Comparison of ENCODE assay signal across 9 cellular contexts in genomic region chr3:156615592-156616173, GRCh38. TPM values are rescaled to one million over a fixed set of nuclear protein-coding genes. Genes with fewer than 3 reads are reported as not detected.
DNase-seq lines count a peak whose midpoint lies in the region; ATAC-seq and TF ChIP-seq lines count a peak whose summit lies in the region.
"Had no signal": no experiment of that assay in that cellular context is flagged by ENCODE, and none has a peak within 500 bp of the region (broad histone marks: within the 10 kb centered on the region; RNA-seq: fewer than 3 reads in every experiment).

No MANE protein-coding gene starts in this region.

- TF ChIP-seq POLR2A in gastroesophageal sphincter (IDR thresholded peaks at IDR 0.05) (no peak), ovary (IDR thresholded peaks at IDR 0.05) (no peak)

- TF ChIP-seq CTCF in gastroesophageal sphincter (IDR thresholded peaks at IDR 0.05) (no peak), ovary (IDR thresholded peaks at IDR 0.05) (no peak)

- intact Hi-C loops in activated T-helper 1 cell treated with anti-CD3 and anti-CD28 coated beads, Interleukin-12 subunit alpha, Interleukin-12 subunit beta, Interleukin-2, Interleukin-4 antibody, amounts not matched to agents 30 ng/mL and 10 ng/mL and 1 ng/mL, durations not matched to agents 14 hours and 24 hours and 36 hours (cut with micrococcal nuclease): loop anchor here (2.0 kb wide), 1 partner anchor 19 kb away; no protein-coding TSS in a partner anchor
- intact Hi-C loops in ovary (cut with DNase I): no loop called here

- H3K4me3 Mint-ChIP-seq in activated T-cell treated with anti-CD3 and anti-CD28 coated beads, Interleukin-2, amount 50 U/mL, for 4 hours: no peak overlapping the region
- no peak overlapping the region for H3K4me3 Mint-ChIP-seq in activated T-helper 1 cell treated with anti-CD3 and anti-CD28 coated beads, Interleukin-12 subunit alpha, Interleukin-12 subunit beta, Interleukin-2, Interleukin-4 antibody, amounts not matched to agents 30 ng/mL and 10 ng/mL and 1 ng/mL, durations not matched to agents 14 hours and 24 hours and 36 hours
- H3K4me3 Mint-ChIP-seq in stimulated activated naive CD8-positive, alpha-beta T cell treated with anti-CD3 and anti-CD28 coated beads, Interleukin-15, Interleukin-2, amounts not matched to agents 100 ng/mL and 50 ng/mL, for 24 hours: peak overlapping the region; percentile 36
- H3K4me3 Mint-ChIP-seq: neural crest cell had no signal

- H3K4me1 Mint-ChIP-seq in activated T-cell treated with anti-CD3 and anti-CD28 coated beads, Interleukin-2, amount 50 U/mL, for 4 hours (ENCODE audit: low read depth): peaks cover 10% of the 10 kb centered on the region
- H3K4me1 Mint-ChIP-seq in activated T-helper 1 cell treated with anti-CD3 and anti-CD28 coated beads, Interleukin-12 subunit alpha, Interleukin-12 subunit beta, Interleukin-2, Interleukin-4 antibody, amounts not matched to agents 30 ng/mL and 10 ng/mL and 1 ng/mL, durations not matched to agents 14 hours and 24 hours and 36 hours (ENCODE audit: low read depth): peaks cover 25% of the 10 kb centered on the region
- H3K4me1 Mint-ChIP-seq in stimulated activated naive CD8-positive, alpha-beta T cell treated with anti-CD3 and anti-CD28 coated beads, Interleukin-15, Interleukin-2, amounts not matched to agents 100 ng/mL and 50 ng/mL, for 24 hours (ENCODE audit: low read depth): peaks cover 46% of the 10 kb centered on the region
- H3K4me1 Mint-ChIP-seq: neural crest cell had no signal

- no peaks in the 10 kb centered on the region for H3K27me3 ChIP-seq in gastroesophageal sphincter
- no peaks in the 10 kb centered on the region for H3K27me3 ChIP-seq in ovary

- H3K36me3 ChIP-seq in gastroesophageal sphincter (no peaks in the 10 kb centered on the region), ovary (no peaks in the 10 kb centered on the region)

- no peaks in the 10 kb centered on the region for H3K36me3 Mint-ChIP-seq in activated T-cell treated with anti-CD3 and anti-CD28 coated beads, Interleukin-2, amount 50 U/mL, for 4 hours (ENCODE audit: insufficient read depth)
- no peaks in the 10 kb centered on the region for H3K36me3 Mint-ChIP-seq in activated T-helper 1 cell treated with anti-CD3 and anti-CD28 coated beads, Interleukin-12 subunit alpha, Interleukin-12 subunit beta, Interleukin-2, Interleukin-4 antibody, amounts not matched to agents 30 ng/mL and 10 ng/mL and 1 ng/mL, durations not matched to agents 14 hours and 24 hours and 36 hours (ENCODE audit: low read depth)
- H3K36me3 Mint-ChIP-seq in stimulated activated naive CD8-positive, alpha-beta T cell treated with anti-CD3 and anti-CD28 coated beads, Interleukin-15, Interleukin-2, amounts not matched to agents 100 ng/mL and 50 ng/mL, for 24 hours (ENCODE audit: low read depth): no peaks in the 10 kb centered on the region

- ATAC-seq in activated T-cell treated with anti-CD3 and anti-CD28 coated beads, Interleukin-2, amount 50 U/mL, for 4 hours: peak; percentile 68 to 73
- ATAC-seq in gastroesophageal sphincter (peak; percentile 62), GM21786 (IDR thresholded peaks at IDR 0.05; ENCODE audit: unreplicated experiment) (no peak)

- DNase-seq in activated T-cell treated with anti-CD3 and anti-CD28 coated beads, Interleukin-2, amount 50 U/mL, for 4 hours: no peak
- no peak for DNase-seq in activated T-cell treated with anti-CD3 and anti-CD28 coated beads, Interleukin-2, amount 50 U/mL, for 1 hour
- DNase-seq in activated T-helper 1 cell treated with anti-CD3 and anti-CD28 coated beads, Interleukin-12 subunit alpha, Interleukin-12 subunit beta, Interleukin-2, Interleukin-4 antibody, amounts not matched to agents 30 ng/mL and 10 ng/mL and 1 ng/mL, durations not matched to agents 14 hours and 24 hours and 36 hours (ENCODE audit: low spot score): no peak
- DNase-seq in NCI-H446 (lab: John Stamatoyannopoulos, UW) (no peak), ovary (no peak)

- H3K4me1 ChIP-seq in gastroesophageal sphincter (peaks cover 0 to 7% (median 0%) of the 10 kb centered on the region in 3 donors), ovary (ENCODE audit: insufficient read depth) (no peaks in the 10 kb centered on the region)

- TF ChIP-seq EP300 in gastroesophageal sphincter (IDR thresholded peaks at IDR 0.05) (no peak), ovary (IDR thresholded peaks at IDR 0.05) (no peak)

- H3K27ac ChIP-seq in gastroesophageal sphincter (peak overlapping the region in 3 of 4 donors; percentile 5 to 67 (median 21)), ovary (no peak overlapping the region)

- H3K4me3 ChIP-seq in gastroesophageal sphincter: no peak overlapping the region
- H3K4me3 ChIP-seq in ovary: no peak overlapping the region

- no peaks in the 10 kb centered on the region for H3K9me3 Mint-ChIP-seq in activated T-cell treated with anti-CD3 and anti-CD28 coated beads, Interleukin-2, amount 50 U/mL, for 4 hours
- no peaks in the 10 kb centered on the region for H3K9me3 Mint-ChIP-seq in activated T-helper 1 cell treated with anti-CD3 and anti-CD28 coated beads, Interleukin-12 subunit alpha, Interleukin-12 subunit beta, Interleukin-2, Interleukin-4 antibody, amounts not matched to agents 30 ng/mL and 10 ng/mL and 1 ng/mL, durations not matched to agents 14 hours and 24 hours and 36 hours
- H3K9me3 Mint-ChIP-seq in stimulated activated naive CD8-positive, alpha-beta T cell treated with anti-CD3 and anti-CD28 coated beads, Interleukin-15, Interleukin-2, amounts not matched to agents 100 ng/mL and 50 ng/mL, for 24 hours: no peaks in the 10 kb centered on the region
- H3K9me3 Mint-ChIP-seq: neural crest cell had no signal

- H3K27ac Mint-ChIP-seq in activated T-helper 1 cell treated with anti-CD3 and anti-CD28 coated beads, Interleukin-12 subunit alpha, Interleukin-12 subunit beta, Interleukin-2, Interleukin-4 antibody, amounts not matched to agents 30 ng/mL and 10 ng/mL and 1 ng/mL, durations not matched to agents 14 hours and 24 hours and 36 hours: peak overlapping the region; percentile 59
- peak overlapping the region; percentile 91 for H3K27ac Mint-ChIP-seq in stimulated activated naive CD8-positive, alpha-beta T cell treated with anti-CD3 and anti-CD28 coated beads, Interleukin-15, Interleukin-2, amounts not matched to agents 100 ng/mL and 50 ng/mL, for 24 hours

- H3K9me3 ChIP-seq in gastroesophageal sphincter: no peaks in the 10 kb centered on the region
- no peaks in the 10 kb centered on the region for H3K9me3 ChIP-seq in ovary

- 25% methylated on average over 1 of the region's 1 CpG; no CpG with 5 or more reads in 1 of the 2 donors for WGBS in gastroesophageal sphincter (ENCODE audit: low coverage in 1 of 2), 2 donors
- WGBS in ovary, 3 donors: 23 to 40% (median 26%) methylated on average over 1 of the region's 1 CpG

- peaks cover 1% of the 10 kb centered on the region for H3K27me3 Mint-ChIP-seq in activated T-cell treated with anti-CD3 and anti-CD28 coated beads, Interleukin-2, amount 50 U/mL, for 4 hours (ENCODE audit: low read depth)
- H3K27me3 Mint-ChIP-seq in activated T-helper 1 cell treated with anti-CD3 and anti-CD28 coated beads, Interleukin-12 subunit alpha, Interleukin-12 subunit beta, Interleukin-2, Interleukin-4 antibody, amounts not matched to agents 30 ng/mL and 10 ng/mL and 1 ng/mL, durations not matched to agents 14 hours and 24 hours and 36 hours (ENCODE audit: insufficient read depth): no peaks in the 10 kb centered on the region
- H3K27me3 Mint-ChIP-seq in stimulated activated naive CD8-positive, alpha-beta T cell treated with anti-CD3 and anti-CD28 coated beads, Interleukin-15, Interleukin-2, amounts not matched to agents 100 ng/mL and 50 ng/mL, for 24 hours: no peaks in the 10 kb centered on the region

RNA-seq across cellular contexts. Expression of gene TIPARP, which starts 58.7 kb away (rescaled TPM):
- 10 to 100 TPM; 18.2 to 21.7 (median 20.4) TPM for total RNA-seq in activated T-cell treated with anti-CD3 and anti-CD28 coated beads, Interleukin-2, amount 50 U/mL, for 4 hours
- total RNA-seq in activated T-helper 1 cell treated with anti-CD3 and anti-CD28 coated beads, Interleukin-12 subunit alpha, Interleukin-12 subunit beta, Interleukin-2, Interleukin-4 antibody, amounts not matched to agents 30 ng/mL and 10 ng/mL and 1 ng/mL, durations not matched to agents 14 hours and 24 hours and 36 hours: 20.8 and 21.9 TPM in 2 replicates
- total RNA-seq in gastroesophageal sphincter: 100 to 1,000 TPM in 1 of 4 donors, 10 to 100 TPM in 3; 49.8 to 144 (median 72.6) TPM
- total RNA-seq in ovary: 100 to 1,000 TPM in 2 of 7 donors, 10 to 100 TPM in 5; 26.3 to 109 (median 48.7) TPM
- polyA plus RNA-seq in ovary: 10 to 100 TPM; 11.3 to 21.4 TPM

Comparison
In these comparisons a context has a peak if more than half of its experiments do, and no peak if none do; other contexts are left out.
1. H3K27ac ChIP-seq: peak in gastroesophageal sphincter (3 of 4); none in ovary (0 of 2).